In genomic region chr6:119484598-119484997, GRCh38 we compare ENCODE assay signal across 14 cellular contexts.
A peak's percentile ranks its signal among the peaks of the same experiment; 100 is the strongest.
DNase-seq lines count a peak whose midpoint lies in the region; ATAC-seq, FAIRE-seq and TF ChIP-seq lines count a peak whose summit lies in the region.
"Had no signal": no experiment of that assay in that cellular context is flagged by ENCODE, and none has a peak within 500 bp of the region (broad histone marks: within the 10 kb centered on the region; RNA-seq: fewer than 3 reads in every experiment).

No MANE protein-coding gene starts in this region.

- POLR2A ChIA-PET in K562 (lab: Yijun Ruan, JAX) = interaction anchor here (0.6 to 1.4 kb wide), 2 partner anchors 9 to 19 kb away, joined by 3 to 5 read pairs; no protein-coding TSS in a partner anchor

- CTCF ChIA-PET in K562 (lab: Yijun Ruan, JAX; ENCODE audit: low intra/inter-chr PET ratio) = no interaction called here

- peaks cover 4% of the 10 kb centered on the region for H3K27me3 Mint-ChIP-seq in activated naive CD8-positive, alpha-beta T cell treated with anti-CD3 and anti-CD28 coated beads for 36 hours

- DNase-seq in cardiac muscle cell (ENCODE audit: low read depth in 1 of 2, low spot score in 1 of 2) = peak; percentile 42 to 86
- DNase-seq in cardiac septum (ENCODE audit: low spot score) = no peak
- no peak for DNase-seq in K562 (ENCODE audit: extremely low read depth in 1 of 4, low spot score in 3 of 4)
- DNase-seq in islet precursor cell = peak; percentile 76
- DNase-seq in activated naive CD8-positive, alpha-beta T cell treated with anti-CD3 and anti-CD28 coated beads for 36 hours = no peak
- no peak for DNase-seq in activated CD4-positive, CD25-positive, alpha-beta regulatory T cell treated with anti-CD3 and anti-CD28 coated beads, Interleukin-2, amount 50 U/mL, for 72 hours
- DNase-seq: activated CD4-positive, alpha-beta T cell treated with anti-CD3 and anti-CD28 coated beads, Interleukin-2, amount 10 ng/mL, durations not matched to agents 24 days and 14 days; H9; kidney glomerular epithelial cell; NCI-H446; upper lobe of left lung had no signal

- no peaks in the 10 kb centered on the region for H4K20me1 ChIP-seq in K562 (replicated peaks; ENCODE audit: control insufficient read depth, insufficient read depth, low read length)

- H3K9ac ChIP-seq in K562 (ENCODE audit: insufficient read depth in 1 of 2, low read depth in 2 of 2, low read length in 2 of 2) = no peak overlapping the region

- H3K79me2 ChIP-seq in K562 (ENCODE audit: control insufficient read depth, insufficient read depth, low read length) = no peaks in the 10 kb centered on the region

- BruUV-seq in K562 (replicated peaks; lab: Mats Ljungman, UMichigan) = no TSS peak

- no peak for TF ChIP-seq EP300 in K562 (IDR thresholded peaks at IDR 0.05; ENCODE audit: low read length)

- H3K36me3 Mint-ChIP-seq in activated naive CD8-positive, alpha-beta T cell treated with anti-CD3 and anti-CD28 coated beads for 36 hours = no peaks in the 10 kb centered on the region

- H3K36me3 ChIP-seq in cardiac muscle cell (no peaks in the 10 kb centered on the region), K562 (ENCODE audit: control insufficient read depth, insufficient read depth, low read length) (no peaks in the 10 kb centered on the region)
- H3K36me3 ChIP-seq: upper lobe of left lung had no signal

- H3K4me3 ChIP-seq in cardiac muscle cell (no peak overlapping the region), K562 (no peak overlapping the region)
- H3K4me3 ChIP-seq: upper lobe of left lung had no signal

- H3K4me3 Mint-ChIP-seq in activated naive CD8-positive, alpha-beta T cell treated with anti-CD3 and anti-CD28 coated beads for 36 hours = no peak overlapping the region
- H3K4me3 Mint-ChIP-seq: activated CD4-positive, alpha-beta T cell treated with anti-CD3 and anti-CD28 coated beads, Interleukin-2, amount 10 ng/mL, durations not matched to agents 24 days and 14 days; activated naive CD4-positive, alpha-beta T cell treated with anti-CD3 and anti-CD28 coated beads, Interleukin-2, amount 50 U/mL, for 24 hours; H9 had no signal

- peak; percentile 19 for FAIRE-seq in K562 (lab: Jason Lieb, UNC)

- no peaks in the 10 kb centered on the region for H3K9me1 ChIP-seq in K562 (ENCODE audit: control insufficient read depth, insufficient read depth, low read length)

- no peak overlapping the region; the same call in 1 of the 2 replicates for H2AFZ ChIP-seq in K562 (ENCODE audit: low read depth, low read length)

- intact Hi-C loops in cardiac septum (cut with DNase I) = no loop called here
- intact Hi-C loops in K562 (cut with micrococcal nuclease) = loop anchor here (5.0 kb wide), 1 partner anchor 58 kb away; no protein-coding TSS in a partner anchor

- peaks cover 1% of the 10 kb centered on the region for H3K9me3 Mint-ChIP-seq in activated naive CD8-positive, alpha-beta T cell treated with anti-CD3 and anti-CD28 coated beads for 36 hours

- no peaks in the 10 kb centered on the region for H3K4me1 Mint-ChIP-seq in activated naive CD8-positive, alpha-beta T cell treated with anti-CD3 and anti-CD28 coated beads for 36 hours
- H3K4me1 Mint-ChIP-seq: activated naive CD4-positive, alpha-beta T cell treated with anti-CD3 and anti-CD28 coated beads, Interleukin-2, amount 50 U/mL, for 24 hours; H9 had no signal

- whole genome bisulfite sequencing in K562 (ENCODE audit: insufficient coverage, low coverage, missing lambda C conversion rate) = 79% methylated on average over 5 of the region's 5 CpGs

- TF ChIP-seq RAD21 in K562 (CRISPR knock-in tag; conservative IDR thresholded peaks at IDR 0.05 in 1 of 2, IDR thresholded peaks at IDR 0.05 in 1 of 2) = no peak

- ATAC-seq in K562 (no peak), GM19452 (IDR thresholded peaks at IDR 0.05; ENCODE audit: unreplicated experiment) (no peak), HG02885 (IDR thresholded peaks at IDR 0.05; ENCODE audit: poor library complexity, unreplicated experiment) (no peak)

- H3K27me3 ChIP-seq in cardiac muscle cell = no peaks in the 10 kb centered on the region
- H3K27me3 ChIP-seq in K562 (ENCODE audit: control insufficient read depth in 2 of 2, insufficient read depth in 2 of 2, low read length in 2 of 2) = no peaks in the 10 kb centered on the region
- H3K27me3 ChIP-seq: upper lobe of left lung had no signal

- H3K4me2 ChIP-seq in K562 (ENCODE audit: insufficient read depth, low read length) = no peak overlapping the region

- in situ Hi-C loops in K562 (cut with MboI) = no loop called here

- H3K27ac Mint-ChIP-seq in activated naive CD8-positive, alpha-beta T cell treated with anti-CD3 and anti-CD28 coated beads for 36 hours = no peak overlapping the region
- H3K27ac Mint-ChIP-seq: activated CD4-positive, alpha-beta T cell treated with anti-CD3 and anti-CD28 coated beads, Interleukin-2, amount 10 ng/mL, durations not matched to agents 24 days and 14 days; activated naive CD4-positive, alpha-beta T cell treated with anti-CD3 and anti-CD28 coated beads, Interleukin-2, amount 50 U/mL, for 24 hours; H9 had no signal

- H3K27ac ChIP-seq in cardiac muscle cell (no peak overlapping the region), K562 (ENCODE audit: extremely low read depth, low read depth, low read length) (no peak overlapping the region)
- H3K27ac ChIP-seq: upper lobe of left lung had no signal

- TF ChIP-seq POLR2A in K562 (conservative IDR thresholded peaks at IDR 0.05) = no peak

- no peak for TF ChIP-seq CTCF in cardiac muscle cell (IDR thresholded peaks at IDR 0.05; ENCODE audit: low read depth, low read length)
- TF ChIP-seq CTCF in K562 (IDR thresholded peaks at IDR 0.05 in 2 of 3, conservative IDR thresholded peaks at IDR 0.05 in 1 of 3; ENCODE audit: insufficient read depth in 2 of 3, low read depth in 1 of 3, low read length in 3 of 3) = no peak

- no peaks in the 10 kb centered on the region for H3K9me3 ChIP-seq in cardiac muscle cell (ENCODE audit: low read depth)
- no peaks in the 10 kb centered on the region for H3K9me3 ChIP-seq in K562 (replicated peaks; ENCODE audit: control insufficient read depth, insufficient read depth, low read depth, low read length)
- H3K9me3 ChIP-seq: upper lobe of left lung had no signal

- peaks cover 5% of the 10 kb centered on the region for H3K4me1 ChIP-seq in cardiac muscle cell (ENCODE audit: low read depth)
- H3K4me1 ChIP-seq in K562 (replicated peaks in 1 of 2; ENCODE audit: control insufficient read depth in 2 of 2, insufficient read depth in 2 of 2, low read length in 2 of 2) = peaks cover 6 to 20% of the 10 kb centered on the region in 2 experiments; a peak in 3 of 5 replicates
- H3K4me1 ChIP-seq: upper lobe of left lung had no signal

TF ChIP-seq in K562, 482 proteins besides CTCF, POLR2A, EP300 and RAD21 (continues in another document):
- TF ChIP-seq ZNF146 (CRISPR knock-in tag; IDR thresholded peaks at IDR 0.05; ENCODE audit: unreplicated experiment) = no peak
- no peak for TF ChIP-seq TEAD4 (IDR thresholded peaks at IDR 0.05; ENCODE audit: low read length)
- TF ChIP-seq TEAD4 (CRISPR knock-in tag; IDR thresholded peaks at IDR 0.05; ENCODE audit: borderline replicate concordance) = no peak
- no peak for TF ChIP-seq ZNF699 (CRISPR knock-in tag; IDR thresholded peaks at IDR 0.05; ENCODE audit: insufficient replicate concordance)
- TF ChIP-seq BACH1 (tag; IDR thresholded peaks at IDR 0.05) = no peak
- no peak for TF ChIP-seq ZBTB33 (CRISPR knock-in tag; IDR thresholded peaks at IDR 0.05)

Comparison
In these comparisons a context has a peak if more than half of its experiments do, and no peak if none do; other contexts are left out.
1. DNase-seq: peak in cardiac muscle cell (2 of 2) and islet precursor cell (single experiment); none in cardiac septum (single experiment), K562 (0 of 4), activated naive CD8-positive, alpha-beta T cell treated with anti-CD3 and anti-CD28 coated beads for 36 hours (single experiment) and activated CD4-positive, CD25-positive, alpha-beta regulatory T cell treated with anti-CD3 and anti-CD28 coated beads, Interleukin-2, amount 50 U/mL, for 72 hours (single experiment).